ENCODE assay signal across 32 cellular contexts in genomic region chr20:23289249-23289648, GRCh38.
"Had no signal": no experiment of that assay in that cellular context is flagged by ENCODE, and none has a peak within 500 bp of the region (broad histone marks: within the 10 kb centered on the region; RNA-seq: fewer than 3 reads in every experiment).

No MANE protein-coding gene starts in this region.

- H3K9me3 Mint-ChIP-seq: activated CD4-positive, alpha-beta memory T cell treated with anti-CD3 and anti-CD28 coated beads for 36 hours; activated CD4-positive, alpha-beta T cell treated with anti-CD3 and anti-CD28 coated beads, Interleukin-2, amount 10 ng/mL, durations not matched to agents 24 days and 14 days; activated T-helper 1 cell treated with anti-CD3 and anti-CD28 coated beads, Interleukin-12 subunit alpha, Interleukin-12 subunit beta, Interleukin-2, Interleukin-4 antibody, amounts not matched to agents 30 ng/mL and 10 ng/mL and 1 ng/mL, durations not matched to agents 14 hours and 24 hours and 36 hours; activated T-helper 2 cell treated with anti-CD3 and anti-CD28 coated beads, Interferon-gamma antibody, Interleukin-2, Interleukin-4, amounts not matched to agents 10 μg/mL and 5 μg/mL and 100 μg/mL, durations not matched to agents 14 hours and 24 hours and 36 hours; dendritic cell treated with granulocyte-macrophage colony-stimulating factor and Interleukin-4, amounts not matched to agents 40 ng/mL and 50 ng/mL, for 4 days had no signal

- DNase-seq: activated CD4-positive, alpha-beta memory T cell treated with anti-CD3 and anti-CD28 coated beads for 36 hours; activated CD4-positive, alpha-beta T cell treated with anti-CD3 and anti-CD28 coated beads for 36 hours; activated CD4-positive, alpha-beta T cell treated with anti-CD3 and anti-CD28 coated beads, Interleukin-2, amount 10 ng/mL, durations not matched to agents 24 days and 14 days; activated CD4-positive, CD25-positive, alpha-beta regulatory T cell; activated CD4-positive, CD25-positive, alpha-beta regulatory T cell treated with anti-CD3 and anti-CD28 coated beads, Interleukin-2, amount 50 U/mL, for 72 hours; activated CD8-positive, alpha-beta memory T cell treated with anti-CD3 and anti-CD28 coated beads, Interleukin-2, amount 10 ng/mL, durations not matched to agents 7 days and 5 days; activated CD8-positive, alpha-beta memory T cell treated with anti-CD3 and anti-CD28 coated beads, Interleukin-2, amount 50 U/mL, for 4 hours; activated CD8-positive, alpha-beta T cell treated with anti-CD3 and anti-CD28 coated beads, Interleukin-2, amount 10 ng/mL, durations not matched to agents 7 days and 5 days; activated gamma-delta T cell treated with Interleukin-2 at 50 U/mL for 16 hours; activated naive CD4-positive, alpha-beta T cell treated with anti-CD3 and anti-CD28 coated beads, Interleukin-2, amount 50 U/mL, for 16 hours; activated naive CD4-positive, alpha-beta T cell treated with Interleukin-2 at 50 U/mL for 16 hours; activated T-cell treated with anti-CD3 and anti-CD28 coated beads, Interleukin-2, amount 50 U/mL, for 1 hour; activated T-cell treated with anti-CD3 and anti-CD28 coated beads, Interleukin-2, amount 50 U/mL, for 48 hours; adrenal gland; amygdala; aorta; body of pancreas; central memory CD4-positive, alpha-beta T cell; cerebellar nuclear complex; colonic mucosa; dorsolateral prefrontal cortex; effector memory CD4-positive, alpha-beta T cell; erythroblast; foreskin keratinocyte; gastrocnemius medialis; glutamatergic neuron; T-helper 2 cell had no signal

- H3K4me1 Mint-ChIP-seq: activated CD4-positive, alpha-beta T cell treated with anti-CD3 and anti-CD28 coated beads for 36 hours; activated CD4-positive, alpha-beta T cell treated with anti-CD3 and anti-CD28 coated beads, Interleukin-2, amount 10 ng/mL, durations not matched to agents 24 days and 14 days; activated CD8-positive, alpha-beta memory T cell treated with anti-CD3 and anti-CD28 coated beads, Interleukin-2, amount 10 ng/mL, durations not matched to agents 7 days and 5 days had no signal

- H3K4me3 Mint-ChIP-seq: activated CD4-positive, alpha-beta memory T cell treated with anti-CD3 and anti-CD28 coated beads for 36 hours; activated CD4-positive, alpha-beta T cell treated with anti-CD3 and anti-CD28 coated beads for 36 hours; activated CD4-positive, alpha-beta T cell treated with anti-CD3 and anti-CD28 coated beads, Interleukin-2, amount 10 ng/mL, durations not matched to agents 24 days and 14 days; activated CD8-positive, alpha-beta memory T cell treated with anti-CD3 and anti-CD28 coated beads, Interleukin-2, amount 10 ng/mL, durations not matched to agents 7 days and 5 days; activated CD8-positive, alpha-beta T cell treated with anti-CD3 and anti-CD28 coated beads, Interleukin-2, amount 10 ng/mL, durations not matched to agents 7 days and 5 days; activated naive CD8-positive, alpha-beta T cell; activated T-helper 1 cell treated with anti-CD3 and anti-CD28 coated beads, Interleukin-12 subunit alpha, Interleukin-12 subunit beta, Interleukin-2, Interleukin-4 antibody, amounts not matched to agents 30 ng/mL and 10 ng/mL and 1 ng/mL, durations not matched to agents 14 hours and 24 hours and 36 hours; dendritic cell treated with granulocyte-macrophage colony-stimulating factor and Interleukin-4, amounts not matched to agents 40 ng/mL and 50 ng/mL, for 4 days had no signal

- ATAC-seq: activated CD4-positive, alpha-beta T cell treated with anti-CD3 and anti-CD28 coated beads for 36 hours; activated CD8-positive, alpha-beta memory T cell treated with anti-CD3 and anti-CD28 coated beads, Interleukin-2, amount 10 ng/mL, durations not matched to agents 7 days and 5 days; activated CD8-positive, alpha-beta T cell treated with anti-CD3 and anti-CD28 coated beads, Interleukin-2, amount 10 ng/mL, durations not matched to agents 7 days and 5 days; body of pancreas; foreskin keratinocyte; gastrocnemius medialis had no signal

- H3K27me3 ChIP-seq: adrenal gland, body of pancreas, colonic mucosa, gastrocnemius medialis had no signal

- H3K27ac ChIP-seq: adrenal gland, body of pancreas, colonic mucosa, dorsolateral prefrontal cortex, esophagus muscularis mucosa, foreskin keratinocyte, gastrocnemius medialis had no signal

- H3K4me3 ChIP-seq: adrenal gland, body of pancreas, colonic mucosa, dorsolateral prefrontal cortex, esophagus muscularis mucosa, gastrocnemius medialis had no signal

- H3K36me3 ChIP-seq: adrenal gland, colonic mucosa, esophagus muscularis mucosa, gastrocnemius medialis had no signal

- H3K9me3 ChIP-seq: adrenal gland, colonic mucosa, esophagus muscularis mucosa, gastrocnemius medialis had no signal

- H3K36me3 Mint-ChIP-seq: activated CD4-positive, alpha-beta memory T cell treated with anti-CD3 and anti-CD28 coated beads for 36 hours; activated CD8-positive, alpha-beta memory T cell treated with anti-CD3 and anti-CD28 coated beads, Interleukin-2, amount 10 ng/mL, durations not matched to agents 7 days and 5 days; activated naive CD8-positive, alpha-beta T cell had no signal

- H3K27me3 Mint-ChIP-seq: activated CD8-positive, alpha-beta memory T cell treated with anti-CD3 and anti-CD28 coated beads, Interleukin-2, amount 10 ng/mL, durations not matched to agents 7 days and 5 days had no signal

- H3K4me1 ChIP-seq: adrenal gland, body of pancreas, colonic mucosa, foreskin keratinocyte had no signal

- H3K27ac Mint-ChIP-seq: activated CD4-positive, alpha-beta memory T cell treated with anti-CD3 and anti-CD28 coated beads for 36 hours; activated CD4-positive, alpha-beta T cell treated with anti-CD3 and anti-CD28 coated beads for 36 hours; activated CD4-positive, alpha-beta T cell treated with anti-CD3 and anti-CD28 coated beads, Interleukin-2, amount 10 ng/mL, durations not matched to agents 24 days and 14 days; activated CD8-positive, alpha-beta memory T cell treated with anti-CD3 and anti-CD28 coated beads, Interleukin-2, amount 10 ng/mL, durations not matched to agents 7 days and 5 days; activated CD8-positive, alpha-beta T cell treated with anti-CD3 and anti-CD28 coated beads, Interleukin-2, amount 10 ng/mL, durations not matched to agents 7 days and 5 days; activated naive CD8-positive, alpha-beta T cell; activated T-helper 1 cell treated with anti-CD3 and anti-CD28 coated beads, Interleukin-12 subunit alpha, Interleukin-12 subunit beta, Interleukin-2, Interleukin-4 antibody, amounts not matched to agents 30 ng/mL and 10 ng/mL and 1 ng/mL, durations not matched to agents 14 hours and 24 hours and 36 hours; activated T-helper 2 cell treated with anti-CD3 and anti-CD28 coated beads, Interferon-gamma antibody, Interleukin-2, Interleukin-4, amounts not matched to agents 10 μg/mL and 5 μg/mL and 100 μg/mL, durations not matched to agents 14 hours and 24 hours and 36 hours; dendritic cell treated with granulocyte-macrophage colony-stimulating factor and Interleukin-4, amounts not matched to agents 40 ng/mL and 50 ng/mL, for 4 days had no signal
